22 cellular contexts compared by ENCODE assay signal in genomic region chr10:108735380-108735779, GRCh38.
DNase-seq lines count a peak whose midpoint lies in the region; ATAC-seq and TF ChIP-seq lines count a peak whose summit lies in the region.
"Had no signal": no experiment of that assay in that cellular context is flagged by ENCODE, and none has a peak within 500 bp of the region (broad histone marks: within the 10 kb centered on the region; RNA-seq: fewer than 3 reads in every experiment).

No MANE protein-coding gene starts in this region.

- H3K4me3 ChIP-seq in AG10803 (ENCODE audit: low read length) (no peak overlapping the region), IMR-90 (ENCODE audit: insufficient read depth, low read depth, low read length) (no peak overlapping the region), mammary epithelial cell (replicated peaks in 1 of 3; ENCODE audit: insufficient read depth in 1 of 3, low read depth in 2 of 3, low read length in 3 of 3) (no peak overlapping the region), kidney epithelial cell (ENCODE audit: low read depth, low read length) (no peak overlapping the region), MM.1S (ENCODE audit: low read length) (no peak overlapping the region), psoas muscle (no peak overlapping the region)
- H3K4me3 ChIP-seq: gastrocnemius medialis had no signal

- no peak for TF ChIP-seq RAD21 in IMR-90 (IDR thresholded peaks at IDR 0.05; ENCODE audit: low read length)

- no peaks in the 10 kb centered on the region for H3K79me2 ChIP-seq in mammary epithelial cell (ENCODE audit: insufficient read depth, low read length)
- no peaks in the 10 kb centered on the region for H3K79me2 ChIP-seq in MM.1S (ENCODE audit: low read length)

- DNase-seq in AG10803 (ENCODE audit: low read depth) = peak; percentile 63
- DNase-seq in IMR-90 = peak; percentile 32
- DNase-seq in mammary epithelial cell = peak; percentile 8
- DNase-seq in kidney epithelial cell (ENCODE audit: low read depth) = peak; percentile 21
- no peak for DNase-seq in stimulated activated effector memory CD8-positive, alpha-beta T cell treated with anti-CD3 and anti-CD28 coated beads, Interleukin-12 subunit alpha, Interleukin-12 subunit beta, amount 100 ng/mL, for 72 hours (ENCODE audit: low spot score in 2 of 2)
- DNase-seq in MM.1S = no peak
- no peak for DNase-seq in activated naive CD4-positive, alpha-beta T cell treated with anti-CD3 and anti-CD28 coated beads, Interleukin-2, amount 50 U/mL, for 16 hours
- no peak for DNase-seq in psoas muscle
- DNase-seq: activated CD4-positive, alpha-beta T cell treated with anti-CD3 and anti-CD28 coated beads, Interleukin-2, amount 50 U/mL, for 4 hours; activated effector memory CD4-positive, alpha-beta T cell treated with anti-CD3 and anti-CD28 coated beads, Interleukin-2, amount 50 U/mL, for 16 hours; amniotic stem cell; CD4-positive, alpha-beta T cell; DMS79; gastrocnemius medialis; NCI-H2107; NCI-H510A; nephron progenitor cell; Right ventricle myocardium superior; stimulated activated CD4-positive, alpha-beta T cell treated with anti-CD3 and anti-CD28 coated beads, Interleukin-4, amount 100 ng/mL, for 4 hours; T-cell had no signal

- TF ChIP-seq POLR2A in IMR-90 (IDR thresholded peaks at IDR 0.05; ENCODE audit: low read depth, low read length) = no peak

- H3K4me2 ChIP-seq in IMR-90 (ENCODE audit: low read depth, low read length) (no peak overlapping the region), mammary epithelial cell (ENCODE audit: insufficient read depth, low read depth, low read length) (no peak overlapping the region), MM.1S (ENCODE audit: low read depth, low read length) (no peak overlapping the region)

- no peak overlapping the region for H3K27ac Mint-ChIP-seq in stimulated activated effector memory CD8-positive, alpha-beta T cell treated with anti-CD3 and anti-CD28 coated beads, Interleukin-12 subunit alpha, Interleukin-12 subunit beta, amount 100 ng/mL, for 72 hours
- H3K27ac Mint-ChIP-seq: CD4-positive, alpha-beta T cell; mesothelial cell of epicardium; nephron progenitor cell; progenitor cell of endocrine pancreas; T-cell had no signal

- peaks cover 4% of the 10 kb centered on the region; the same call in 1 of the 2 replicates for H3K9me3 ChIP-seq in IMR-90 (ENCODE audit: control insufficient read depth, insufficient read depth, low read length)
- peaks cover 3% of the 10 kb centered on the region for H3K9me3 ChIP-seq in mammary epithelial cell (replicated peaks; ENCODE audit: insufficient read depth, low read length)
- no peaks in the 10 kb centered on the region for H3K9me3 ChIP-seq in MM.1S (replicated peaks; ENCODE audit: insufficient read depth, low read length)
- no peaks in the 10 kb centered on the region for H3K9me3 ChIP-seq in psoas muscle
- H3K9me3 ChIP-seq: gastrocnemius medialis had no signal

- H4K20me1 ChIP-seq in IMR-90 (ENCODE audit: insufficient read depth, low read length) = no peaks in the 10 kb centered on the region
- H4K20me1 ChIP-seq in mammary epithelial cell (ENCODE audit: insufficient read depth, low read length) = no peaks in the 10 kb centered on the region
- no peaks in the 10 kb centered on the region for H4K20me1 ChIP-seq in MM.1S (ENCODE audit: insufficient read depth, low read length)

- H4K91ac ChIP-seq in IMR-90 (ENCODE audit: insufficient read depth, low read depth, low read length) = no peak overlapping the region

- H3K4ac ChIP-seq in IMR-90 (ENCODE audit: low read depth, low read length) = no peak overlapping the region

- H3K56ac ChIP-seq in IMR-90 (ENCODE audit: extremely low read depth, insufficient read depth, low read length) = no peak overlapping the region

- H3K9ac ChIP-seq in IMR-90 (ENCODE audit: low read depth, low read length) = no peak overlapping the region
- no peak overlapping the region for H3K9ac ChIP-seq in mammary epithelial cell (ENCODE audit: insufficient read depth, low read length)
- H3K9ac ChIP-seq in MM.1S (ENCODE audit: low read length) = no peak overlapping the region

- BruUV-seq in IMR-90 (replicated peaks; lab: Mats Ljungman, UMichigan) = no TSS peak
- BruUV-seq in mammary epithelial cell (replicated peaks; lab: Mats Ljungman, UMichigan) = no TSS peak

- TF ChIP-seq CTCF in AG10803 (conservative IDR thresholded peaks at IDR 0.05; ENCODE audit: low read length) = no peak
- no peak for TF ChIP-seq CTCF in IMR-90 (conservative IDR thresholded peaks at IDR 0.05; ENCODE audit: low read depth, low read length)
- TF ChIP-seq CTCF in mammary epithelial cell (conservative IDR thresholded peaks at IDR 0.05 in 1 of 2, IDR thresholded peaks at IDR 0.05 in 1 of 2; ENCODE audit: extremely low read depth in 1 of 2, insufficient read depth in 1 of 2, low read depth in 1 of 2, low read length in 2 of 2) = no peak
- TF ChIP-seq CTCF in kidney epithelial cell (IDR thresholded peaks at IDR 0.05; ENCODE audit: insufficient read depth, low read length, poor library complexity, severe bottlenecking) = no peak
- TF ChIP-seq CTCF in MM.1S (IDR thresholded peaks at IDR 0.05; ENCODE audit: low read length) = no peak
- no peak for TF ChIP-seq CTCF in psoas muscle (IDR thresholded peaks at IDR 0.05)

- H3K27ac ChIP-seq in IMR-90 (ENCODE audit: insufficient read depth, low read length) (no peak overlapping the region), mammary epithelial cell (ENCODE audit: insufficient read depth, low read depth, low read length) (no peak overlapping the region), MM.1S (ENCODE audit: low read length) (no peak overlapping the region), psoas muscle (no peak overlapping the region)
- H3K27ac ChIP-seq: gastrocnemius medialis had no signal

- dilution Hi-C loops in IMR-90 (cut with HindIII; ENCODE audit: low sequenced_read_pairs, unreplicated experiment) = no loop called here
- dilution Hi-C loops in mammary epithelial cell (cut with HindIII; ENCODE audit: low sequenced_read_pairs) = no loop called here

- H4K5ac ChIP-seq in IMR-90 (ENCODE audit: low read depth, low read length) = no peak overlapping the region

- H3K9me1 ChIP-seq in IMR-90 (ENCODE audit: insufficient read depth, low read length) = no peaks in the 10 kb centered on the region

- no peak overlapping the region for H2AK5ac ChIP-seq in IMR-90 (ENCODE audit: low read depth, low read length)

- no peak overlapping the region for H3K18ac ChIP-seq in IMR-90 (ENCODE audit: low read depth, low read length)

- H3K36me3 ChIP-seq in IMR-90 (ENCODE audit: control insufficient read depth, insufficient read depth, low read length) = no peaks in the 10 kb centered on the region
- H3K36me3 ChIP-seq in mammary epithelial cell (ENCODE audit: insufficient read depth, low read length) = no peaks in the 10 kb centered on the region
- H3K36me3 ChIP-seq in kidney epithelial cell (ENCODE audit: control insufficient read depth, insufficient read depth, low read length) = no peaks in the 10 kb centered on the region
- no peaks in the 10 kb centered on the region for H3K36me3 ChIP-seq in MM.1S (replicated peaks; ENCODE audit: insufficient read depth, low read length)
- no peaks in the 10 kb centered on the region for H3K36me3 ChIP-seq in psoas muscle (ENCODE audit: insufficient read depth in 1 of 2, low read depth in 1 of 2)
- H3K36me3 ChIP-seq: gastrocnemius medialis had no signal

- no peak overlapping the region for H2BK20ac ChIP-seq in IMR-90 (ENCODE audit: low read depth, low read length)

- no peak for ATAC-seq in IMR-90 (ENCODE audit: low read depth)
- ATAC-seq in stimulated activated effector memory CD8-positive, alpha-beta T cell treated with anti-CD3 and anti-CD28 coated beads, Interleukin-12 subunit alpha, Interleukin-12 subunit beta, amount 100 ng/mL, for 72 hours = no peak
- ATAC-seq in psoas muscle = no peak
- ATAC-seq: gastrocnemius medialis, T-cell had no signal

- no peaks in the 10 kb centered on the region for H3K4me1 Mint-ChIP-seq in stimulated activated effector memory CD8-positive, alpha-beta T cell treated with anti-CD3 and anti-CD28 coated beads, Interleukin-12 subunit alpha, Interleukin-12 subunit beta, amount 100 ng/mL, for 72 hours
- H3K4me1 Mint-ChIP-seq: nephron progenitor cell, T-cell had no signal

- no peak overlapping the region for H3K4me3 Mint-ChIP-seq in stimulated activated effector memory CD8-positive, alpha-beta T cell treated with anti-CD3 and anti-CD28 coated beads, Interleukin-12 subunit alpha, Interleukin-12 subunit beta, amount 100 ng/mL, for 72 hours
- H3K4me3 Mint-ChIP-seq: CD4-positive, alpha-beta T cell; mesothelial cell of epicardium; nephron progenitor cell; T-cell had no signal

- H3F3A ChIP-seq in MM.1S (ENCODE audit: insufficient read depth, low read length) = no peaks in the 10 kb centered on the region

- H3K9me3 Mint-ChIP-seq in stimulated activated effector memory CD8-positive, alpha-beta T cell treated with anti-CD3 and anti-CD28 coated beads, Interleukin-12 subunit alpha, Interleukin-12 subunit beta, amount 100 ng/mL, for 72 hours = peaks cover 30% of the 10 kb centered on the region

- no peak overlapping the region for H2BK120ac ChIP-seq in IMR-90 (ENCODE audit: low read depth, low read length)

- CTCF ChIA-PET in IMR-90 (lab: Yijun Ruan, JAX) = no interaction called here
- CTCF ChIA-PET in mammary epithelial cell (lab: Charles Lee; ENCODE audit: low non-redundant PET) = no interaction called here

- POLR2A ChIA-PET in IMR-90 (lab: Charles Lee; ENCODE audit: unreplicated experiment) = no interaction called here

- H3K36me3 Mint-ChIP-seq in stimulated activated effector memory CD8-positive, alpha-beta T cell treated with anti-CD3 and anti-CD28 coated beads, Interleukin-12 subunit alpha, Interleukin-12 subunit beta, amount 100 ng/mL, for 72 hours = no peaks in the 10 kb centered on the region
- H3K36me3 Mint-ChIP-seq: mesothelial cell of epicardium, T-cell had no signal

- H3K9me2 ChIP-seq in MM.1S (replicated peaks; ENCODE audit: insufficient read depth, low read length) = no peaks in the 10 kb centered on the region

- no peaks in the 10 kb centered on the region for H3K27me3 ChIP-seq in IMR-90 (ENCODE audit: control insufficient read depth, insufficient read depth, low read length)
- no peaks in the 10 kb centered on the region for H3K27me3 ChIP-seq in mammary epithelial cell (ENCODE audit: insufficient read depth, low read length)
- no peaks in the 10 kb centered on the region for H3K27me3 ChIP-seq in kidney epithelial cell (ENCODE audit: control insufficient read depth, insufficient read depth, low read length)
- H3K27me3 ChIP-seq in MM.1S (replicated peaks; ENCODE audit: insufficient read depth, low read length) = no peaks in the 10 kb centered on the region
- H3K27me3 ChIP-seq in psoas muscle (ENCODE audit: insufficient read depth in 3 of 3, low read length in 2 of 3) = no peaks in the 10 kb centered on the region
- H3K27me3 ChIP-seq: gastrocnemius medialis had no signal

- H3K4me1 ChIP-seq in IMR-90 (ENCODE audit: control insufficient read depth, insufficient read depth, low read length) = no peaks in the 10 kb centered on the region
- no peaks in the 10 kb centered on the region for H3K4me1 ChIP-seq in mammary epithelial cell (ENCODE audit: insufficient read depth, low read length)
- H3K4me1 ChIP-seq in MM.1S (ENCODE audit: low read length) = no peaks in the 10 kb centered on the region
- H3K4me1 ChIP-seq in psoas muscle = no peaks in the 10 kb centered on the region
- H3K4me1 ChIP-seq: gastrocnemius medialis had no signal

- H2BK15ac ChIP-seq in IMR-90 (ENCODE audit: low read depth, low read length) = no peak overlapping the region

- no CpG with 5 or more reads among the region's 5 CpGs for WGBS in IMR-90 (ENCODE audit: extremely low coverage in 2 of 2, insufficient read length in 1 of 2), 2 experiments
- 80% methylated on average over 5 of the region's 5 CpGs for WGBS in mammary epithelial cell (ENCODE audit: low coverage, missing lambda C conversion rate)
- WGBS in psoas muscle, 3 donors = 90 to 98% (median 90%) methylated on average over 5 of the region's 5 CpGs

- no peaks in the 10 kb centered on the region for H3K79me1 ChIP-seq in IMR-90 (ENCODE audit: low read depth in 1 of 2, low read length in 2 of 2)

- H3K23ac ChIP-seq in IMR-90 (ENCODE audit: low read depth, low read length) = no peak overlapping the region

- H4K8ac ChIP-seq in IMR-90 (ENCODE audit: low read depth in 2 of 2, low read length in 2 of 2) = no peak overlapping the region

- intact Hi-C loops in IMR-90 (cut with micrococcal nuclease) (no loop called here), mammary epithelial cell (cut with micrococcal nuclease) (no loop called here), psoas muscle (cut with DNase I) (no loop called here)

- H2BK5ac ChIP-seq in IMR-90 (ENCODE audit: low read depth, low read length, poor library complexity, severe bottlenecking) = no peak overlapping the region

- H2AFZ ChIP-seq in IMR-90 (replicated peaks; ENCODE audit: low read length, poor library complexity) = no peak overlapping the region
- no peak overlapping the region for H2AFZ ChIP-seq in mammary epithelial cell (ENCODE audit: low read depth, low read length)
- H2AFZ ChIP-seq in MM.1S (ENCODE audit: low read length) = no peak overlapping the region

- H3K14ac ChIP-seq in IMR-90 (replicated peaks; ENCODE audit: low read depth, low read length) = no peak overlapping the region

- in situ Hi-C loops in IMR-90 (cut with MboI; ENCODE audit: low sequenced_read_pairs) = no loop called here
- in situ Hi-C loops in mammary epithelial cell (cut with MboI; ENCODE audit: low sequenced_read_pairs in 2 of 2) = no loop called here

- no peak overlapping the region for H2AK9ac ChIP-seq in IMR-90 (replicated peaks; ENCODE audit: low read depth, low read length, poor library complexity)

Comparison
In these comparisons a context has a peak if more than half of its experiments do, and no peak if none do; other contexts are left out.
1. DNase-seq: peak in AG10803 (single experiment), IMR-90 (single experiment), mammary epithelial cell (single experiment) and kidney epithelial cell (single experiment); none in stimulated activated effector memory CD8-positive, alpha-beta T cell treated with anti-CD3 and anti-CD28 coated beads, Interleukin-12 subunit alpha, Interleukin-12 subunit beta, amount 100 ng/mL, for 72 hours (0 of 2), MM.1S (single experiment), activated naive CD4-positive, alpha-beta T cell treated with anti-CD3 and anti-CD28 coated beads, Interleukin-2, amount 50 U/mL, for 16 hours (single experiment) and psoas muscle (0 of 2).